Comparison of ENCODE assay signal across 8 cellular contexts in genomic region chr6:14118091-14118439, GRCh38. TPM values are rescaled to one million over a fixed set of nuclear protein-coding genes. Genes with fewer than 3 reads are reported as not detected.
DNase-seq lines count a peak whose midpoint lies in the region; ATAC-seq, FAIRE-seq and TF ChIP-seq lines count a peak whose summit lies in the region.

No MANE protein-coding gene starts in this region.

- H3K4me3 ChIP-seq in K562: peak overlapping the region; percentile 64
- peak overlapping the region; percentile 55 for H3K4me3 ChIP-seq in mesodermal cell (ENCODE audit: extremely low read depth, insufficient read depth, low read length, poor library complexity, severe bottlenecking)

- in situ Hi-C loops in K562 (cut with MboI): no loop called here

- H2AFZ ChIP-seq in K562 (ENCODE audit: low read depth, low read length): peak overlapping the region; percentile 81

- no TSS peak for BruUV-seq in K562 (replicated peaks; lab: Mats Ljungman, UMichigan)

- CTCF ChIA-PET in K562 (lab: Yijun Ruan, JAX; ENCODE audit: low intra/inter-chr PET ratio): no interaction called here

- intact Hi-C loops in K562 (cut with micrococcal nuclease): no loop called here

- H4K20me1 ChIP-seq in K562 (replicated peaks; ENCODE audit: control insufficient read depth, insufficient read depth, low read length): no peaks in the 10 kb centered on the region

- TF ChIP-seq CTCF in K562 (IDR thresholded peaks at IDR 0.05 in 2 of 3, conservative IDR thresholded peaks at IDR 0.05 in 1 of 3; ENCODE audit: insufficient read depth in 2 of 3, low read depth in 1 of 3, low read length in 3 of 3): no peak

- H3K27me3 ChIP-seq in K562 (ENCODE audit: control insufficient read depth in 2 of 2, insufficient read depth in 2 of 2, low read length in 2 of 2): no peaks in the 10 kb centered on the region

- no peak for TF ChIP-seq RAD21 in K562 (CRISPR knock-in tag; conservative IDR thresholded peaks at IDR 0.05 in 1 of 2, IDR thresholded peaks at IDR 0.05 in 1 of 2)

- ATAC-seq in HG02943 (IDR thresholded peaks at IDR 0.05; ENCODE audit: low read depth, unreplicated experiment): peak; percentile 4
- no peak; the same call in 2 of the 3 replicates for ATAC-seq in K562
- no peak for ATAC-seq in GM18868 (IDR thresholded peaks at IDR 0.05; ENCODE audit: unreplicated experiment)
- ATAC-seq in HG03175 (IDR thresholded peaks at IDR 0.05; ENCODE audit: unreplicated experiment): no peak

- peak overlapping the region; percentile 21 to 90; a peak in 3 of 4 replicates for H3K9ac ChIP-seq in K562 (ENCODE audit: insufficient read depth in 1 of 2, low read depth in 2 of 2, low read length in 2 of 2)

- FAIRE-seq in K562 (lab: Jason Lieb, UNC): no peak

- H3K36me3 ChIP-seq in K562 (ENCODE audit: control insufficient read depth, insufficient read depth, low read length): no peaks in the 10 kb centered on the region
- no peaks in the 10 kb centered on the region for H3K36me3 ChIP-seq in mesodermal cell (ENCODE audit: control insufficient read depth, insufficient read depth, low read length)

- WGBS in K562 (ENCODE audit: insufficient coverage, low coverage, missing lambda C conversion rate): 48% methylated on average over 10 of the region's 10 CpGs
- 14 to 19% methylated on average over 9 of the region's 10 CpGs for WGBS in mesodermal cell (ENCODE audit: insufficient coverage in 2 of 2), 2 experiments

- H3K9me1 ChIP-seq in K562 (ENCODE audit: control insufficient read depth, insufficient read depth, low read length): no peaks in the 10 kb centered on the region

- H3K27ac ChIP-seq in K562 (ENCODE audit: extremely low read depth, low read depth, low read length) (no peak overlapping the region), mesodermal cell (ENCODE audit: low read depth, low read length, severe bottlenecking) (no peak overlapping the region)

- peaks cover 0 to 11% of the 10 kb centered on the region in 2 experiments; a peak in 3 of 5 replicates for H3K4me1 ChIP-seq in K562 (replicated peaks in 1 of 2; ENCODE audit: control insufficient read depth in 2 of 2, insufficient read depth in 2 of 2, low read length in 2 of 2)
- no peaks in the 10 kb centered on the region for H3K4me1 ChIP-seq in mesodermal cell (ENCODE audit: control insufficient read depth, insufficient read depth, low read length, poor library complexity, severe bottlenecking)

- H3K79me2 ChIP-seq in K562 (ENCODE audit: control insufficient read depth, insufficient read depth, low read length): no peaks in the 10 kb centered on the region

- H3K9me3 ChIP-seq in K562 (replicated peaks; ENCODE audit: control insufficient read depth, insufficient read depth, low read depth, low read length) (no peaks in the 10 kb centered on the region), mesodermal cell (ENCODE audit: control insufficient read depth, low read length) (no peaks in the 10 kb centered on the region)

- H3K4me2 ChIP-seq in K562 (ENCODE audit: insufficient read depth, low read length): peak overlapping the region; percentile 56

- DNase-seq in AG08396 (ENCODE audit: low spot score): peak; percentile 12
- no peak for DNase-seq in K562 (ENCODE audit: extremely low read depth in 1 of 4, low spot score in 3 of 4)
- DNase-seq in NCI-H2107 (lab: John Stamatoyannopoulos, UW): no peak
- DNase-seq in NK-92 treated with Interleukin-12 subunit alpha and Interleukin-12 subunit beta, amount 100 ng/mL, for 24 hours (lab: John Stamatoyannopoulos, UW): no peak

- TF ChIP-seq POLR2A in K562 (conservative IDR thresholded peaks at IDR 0.05): no peak

- POLR2A ChIA-PET in K562 (lab: Yijun Ruan, JAX): interaction anchor here (0.5 to 4.1 kb wide), 3 partner anchors 8 to 21 kb away, joined by 3 to 24 read pairs (median 6); no protein-coding TSS in a partner anchor

- no peak for TF ChIP-seq EP300 in K562 (IDR thresholded peaks at IDR 0.05; ENCODE audit: low read length)

TF ChIP-seq in K562, 482 proteins besides CTCF, POLR2A, EP300 and RAD21 (continues in another document):
- TF ChIP-seq, protein P1, sequence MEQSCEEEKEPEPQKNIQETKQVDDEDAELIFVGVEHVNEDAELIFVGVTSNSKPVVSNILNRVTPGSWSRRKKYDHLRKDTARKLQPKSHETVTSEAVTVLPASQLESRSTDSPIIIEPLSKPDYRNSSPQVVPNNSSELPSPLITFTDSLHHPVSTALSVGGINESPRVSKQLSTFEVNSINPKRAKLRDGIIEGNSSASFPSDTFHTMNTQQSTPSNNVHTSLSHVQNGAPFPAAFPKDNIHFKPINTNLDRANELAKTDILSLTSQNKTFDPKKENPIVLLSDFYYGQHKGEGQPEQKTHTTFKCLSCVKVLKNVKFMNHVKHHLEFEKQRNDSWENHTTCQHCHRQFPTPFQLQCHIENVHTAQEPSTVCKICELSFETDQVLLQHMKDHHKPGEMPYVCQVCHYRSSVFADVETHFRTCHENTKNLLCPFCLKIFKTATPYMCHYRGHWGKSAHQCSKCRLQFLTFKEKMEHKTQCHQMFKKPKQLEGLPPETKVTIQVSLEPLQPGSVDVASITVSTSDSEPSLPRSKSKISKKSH (CRISPR knock-in tag; IDR thresholded peaks at IDR 0.05): no peak
- TF ChIP-seq SLC30A9 (CRISPR knock-in tag; IDR thresholded peaks at IDR 0.05) (no peak), RFX1 (IDR thresholded peaks at IDR 0.05) (no peak), ZNF695 (CRISPR knock-in tag; IDR thresholded peaks at IDR 0.05) (no peak)

RNA-seq across cellular contexts. Expression of gene CD83, which starts 0.5 kb away (rescaled TPM):
- total RNA-seq in K562 (2011; cell fraction: chromatin; rRNA removed; ENCODE audit: low replicate concordance): 2.9 and 4.0 TPM in 2 replicates
- total RNA-seq in K562 (2011; cell fraction: nucleolus; rRNA removed): 1.4 and 1.8 TPM in 2 replicates
- total RNA-seq in K562 (2011; cell fraction: nucleoplasm; rRNA removed): 2.6 and 2.7 TPM in 2 replicates
- total RNA-seq in K562 (2014; rRNA removed) (3.1 and 3.7 TPM in 2 replicates), K562 (2014; rRNA removed; fragmentation: Illumina TruSeq; extraction: Trizol) (3.1 and 3.3 TPM in 2 replicates), K562 (2015; rRNA removed; fragmentation: Illumina TruSeq; extraction: Trizol) (3.8 and 4.3 TPM in 2 replicates), K562 (2021) (3.2 and 3.4 TPM in 2 replicates)
- polyA plus RNA-seq in K562 (2011; rRNA removed) (1.5 and 2.5 TPM in 2 replicates), K562 (2014; fragmentation: Illumina TruSeq; extraction: Trizol) (3.3 and 3.6 TPM in 2 replicates), K562 (2014; fragmentation: Nextera tagmentation; extraction: Ambion mirVana) (1 to 10 TPM; 3.6 to 4.1 TPM), K562 (2014; rRNA removed) (2.6 and 2.8 TPM in 2 replicates)
- 1.1 and 1.2 TPM in 2 replicates for polyA plus RNA-seq in K562 (2011; cell fraction: cytosol; rRNA removed)
- polyA plus RNA-seq in K562 (2011; cell fraction: nucleus; rRNA removed): 1.1 and 1.2 TPM in 2 replicates
- polyA plus RNA-seq in K562 (2012): 3.6 and 4.1 TPM in 2 replicates
- 1.8 and 2.0 TPM in 2 replicates for polyA minus RNA-seq in K562 (2011; rRNA and poly(A)+ RNA removed)
- 0.48 and 0.91 TPM in 2 replicates for polyA minus RNA-seq in K562 (2011; cell fraction: cytosol; rRNA and poly(A)+ RNA removed)
- polyA minus RNA-seq in K562 (2011; cell fraction: nucleus; rRNA and poly(A)+ RNA removed): 0.67 and 0.78 TPM in 2 replicates
- polyA plus RNA-seq in mesodermal cell (2013, experiment 1 of 2): 2.4 TPM
- polyA plus RNA-seq in mesodermal cell (2013, experiment 2 of 2): 2.2 TPM
